In the genomic region with DNA sequence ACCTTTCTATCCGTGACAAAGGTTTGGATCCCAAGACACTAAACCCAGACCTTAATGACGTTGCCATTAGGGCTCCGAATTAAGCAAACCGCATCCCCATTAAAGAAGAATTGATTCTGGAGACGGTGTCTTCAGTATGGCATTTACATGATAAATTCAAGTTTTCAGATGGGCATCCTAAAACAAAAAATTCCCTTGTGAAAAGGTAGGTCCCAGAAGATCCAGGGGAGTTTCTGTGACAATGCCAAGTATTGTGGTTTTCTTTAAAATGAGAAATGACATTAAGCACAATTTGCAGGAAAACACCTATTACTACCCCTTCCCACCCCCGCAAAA, we compare ENCODE assay signal across 8 cellular contexts. TPM values are rescaled to one million over a fixed set of nuclear protein-coding genes. Genes with fewer than 3 reads are reported as not detected.
DNase-seq lines count a peak whose midpoint lies in the region; ATAC-seq, FAIRE-seq and TF ChIP-seq lines count a peak whose summit lies in the region.

No MANE protein-coding gene starts in this region.

- H3K79me2 ChIP-seq in GM12878 (ENCODE audit: control insufficient read depth, insufficient read depth, low read length), result peaks cover 39% of the 10 kb centered on the region

- peak overlapping the region; percentile 41; the same call in 1 of the 2 replicates for H3K4me3 ChIP-seq in GM12878
- H3K4me3 ChIP-seq in lower leg skin (ENCODE audit: low read depth, poor library complexity, severe bottlenecking), result peak overlapping the region; percentile 30
- H3K4me3 ChIP-seq in tibial artery, result peak overlapping the region; percentile 83 to 85

- H3K4me1 Mint-ChIP-seq in activated T-cell treated with anti-CD3 and anti-CD28 coated beads, Interleukin-2, amount 50 U/mL, for 4 hours (ENCODE audit: low read depth), result peaks cover 35% of the 10 kb centered on the region

- H3K4me2 ChIP-seq in GM12878 (ENCODE audit: control insufficient read depth, insufficient read depth), result peak overlapping the region; percentile 89

- no peaks in the 10 kb centered on the region for H3K36me3 ChIP-seq in GM12878 (ENCODE audit: control insufficient read depth in 2 of 2, insufficient read depth in 2 of 2, low read length in 1 of 2)
- H3K36me3 ChIP-seq in tibial artery, result peaks cover 0 to 6% (median 0%) of the 10 kb centered on the region in 3 donors

- no peaks in the 10 kb centered on the region for H3K9me3 Mint-ChIP-seq in activated T-cell treated with anti-CD3 and anti-CD28 coated beads, Interleukin-2, amount 50 U/mL, for 4 hours

- SMC1A ChIA-PET in GM12878 (lab: Charles Lee; ENCODE audit: uncharacterized antibody, unreplicated experiment), result interaction anchor here (0.6 to 3.9 kb wide), 4 partner anchors 13 to 124 kb away, joined by 3 to 43 read pairs (median 10); no protein-coding TSS in a partner anchor

- H3K27ac ChIP-seq in GM12878 (ENCODE audit: control insufficient read depth, insufficient read depth), result no peak overlapping the region
- H3K27ac ChIP-seq in tibial artery, result peak overlapping the region; percentile 91 to 97

- POLR2A ChIA-PET in GM12878 (lab: Charles Lee), result interaction anchor here (1.0 to 3.7 kb wide), 8 partner anchors 12 to 209 kb away, joined by 3 to 26 read pairs (median 8); partner anchors contain the start of genes ADAM17 and ITGB1BP1

- TF ChIP-seq RAD21 in GM12878 (IDR thresholded peaks at IDR 0.05; ENCODE audit: insufficient read depth, low read depth, low read length), result no peak

- H4K20me1 ChIP-seq in GM12878 (ENCODE audit: control insufficient read depth, insufficient read depth), result no peaks in the 10 kb centered on the region; the same call in 1 of the 2 replicates

- H3K4me1 ChIP-seq in GM12878 (ENCODE audit: control insufficient read depth, insufficient read depth, low read length), result peaks cover 3% of the 10 kb centered on the region; the same call in 1 of the 2 replicates
- peaks cover 0 to 53% (median 33%) of the 10 kb centered on the region in 4 donors for H3K4me1 ChIP-seq in tibial artery

- TF ChIP-seq CTCF in GM12878 (IDR thresholded peaks at IDR 0.05 in 2 of 3, conservative IDR thresholded peaks at IDR 0.05 in 1 of 3; ENCODE audit: control insufficient read depth in 2 of 3, extremely low read depth in 1 of 3, insufficient read depth in 1 of 3, low read depth in 3 of 3, low read length in 3 of 3) (no peak), lower leg skin (IDR thresholded peaks at IDR 0.05) (no peak), tibial artery (IDR thresholded peaks at IDR 0.05) (no peak)

- no peak for TF ChIP-seq EP300 in GM12878 (IDR thresholded peaks at IDR 0.05; ENCODE audit: borderline replicate concordance in 1 of 2, control insufficient read depth in 1 of 2, low read depth in 2 of 2, low read length in 2 of 2)

- in situ Hi-C loops in GM12878 (cut with MboI), result no loop called here

- WGBS in GM12878 (ENCODE audit: insufficient coverage, insufficient replicate concordance, low lambda C conversion rate, missing lambda C conversion rate), result 20% methylated on average over 6 of the region's 6 CpGs
- 12 to 15% methylated on average over 6 of the region's 6 CpGs for WGBS in lower leg skin, 2 donors

- H2AFZ ChIP-seq in GM12878 (ENCODE audit: control insufficient read depth, low read depth, low read length), result peak overlapping the region; percentile 75; the same call in 1 of the 2 replicates

- no peak overlapping the region for H3K9ac ChIP-seq in GM12878 (ENCODE audit: control insufficient read depth, insufficient read depth, low read length)

- H3K27me3 ChIP-seq in GM12878 (replicated peaks in 1 of 2; ENCODE audit: control insufficient read depth in 2 of 2, insufficient read depth in 2 of 2, low read length in 1 of 2) (no peaks in the 10 kb centered on the region), tibial artery (no peaks in the 10 kb centered on the region)

- H3K27me3 Mint-ChIP-seq in activated T-cell treated with anti-CD3 and anti-CD28 coated beads, Interleukin-2, amount 50 U/mL, for 4 hours (ENCODE audit: low read depth), result no peaks in the 10 kb centered on the region

- RAD21 ChIA-PET in GM12878 (lab: Charles Lee; ENCODE audit: unreplicated experiment), result interaction anchor here (0.6 to 2.9 kb wide), 9 partner anchors 11 to 137 kb away, joined by 3 to 19 read pairs (median 5); partner anchors contain the start of gene ADAM17

- peak overlapping the region; percentile 85 for H3K4me3 Mint-ChIP-seq in activated T-cell treated with anti-CD3 and anti-CD28 coated beads, Interleukin-2, amount 50 U/mL, for 4 hours

- no peak for FAIRE-seq in GM12878 (lab: Jason Lieb, UNC)

- H3K36me3 Mint-ChIP-seq in activated T-cell treated with anti-CD3 and anti-CD28 coated beads, Interleukin-2, amount 50 U/mL, for 4 hours (ENCODE audit: insufficient read depth), result peaks cover 35% of the 10 kb centered on the region

- intact Hi-C loops in GM12878 (cut with micrococcal nuclease; ENCODE audit: unreplicated experiment), result loop anchor here (2.0 kb wide), 1 partner anchor 25 kb away; no protein-coding TSS in a partner anchor
- intact Hi-C loops in lower leg skin (cut with DNase I; ENCODE audit: low total_unique reads), result no loop called here
- intact Hi-C loops in tibial artery (cut with DNase I; ENCODE audit: low total_unique reads), result loop anchor here (5.0 to 10.0 kb wide), 3 partner anchors 63 to 207 kb away; partner anchors contain the start of genes CPSF3 and ITGB1BP1

- DNase-seq in activated T-cell treated with anti-CD3 and anti-CD28 coated beads, Interleukin-2, amount 50 U/mL, for 4 hours, result no peak
- DNase-seq in activated T-cell treated with anti-CD3 and anti-CD28 coated beads for 4 hours, result no peak
- no peak for DNase-seq in GM12878 (ENCODE audit: low read depth, low spot score)
- DNase-seq in lower leg skin (ENCODE audit: low spot score in 2 of 2), result no peak
- no peak for DNase-seq in tibial artery
- no peak for DNase-seq in epidermal melanocyte (ENCODE audit: insufficient read length, low spot score)
- no peak for DNase-seq in activated gamma-delta T cell treated with Interleukin-2 at 50 U/mL for 16 hours
- no peak for DNase-seq in NOMO-1 treated with dmso at 0.1 percent for 144 hours (lab: John Stamatoyannopoulos, UW; ENCODE audit: unreplicated experiment)

- ATAC-seq in activated T-cell treated with anti-CD3 and anti-CD28 coated beads, Interleukin-2, amount 50 U/mL, for 4 hours, result no peak
- ATAC-seq in GM12878, result no peak

- no TSS peak for BruUV-seq in GM12878 (replicated peaks; lab: Mats Ljungman, UMichigan)

- TF ChIP-seq POLR2A in GM12878 (IDR thresholded peaks at IDR 0.05; ENCODE audit: low read depth, low read length) (no peak), lower leg skin (IDR thresholded peaks at IDR 0.05) (no peak)

- CTCF ChIA-PET in GM12878 (lab: Yijun Ruan, JAX), result interaction anchor here (1.4 to 2.6 kb wide), 2 partner anchors 12 to 44 kb away, joined by 6 to 10 read pairs; no protein-coding TSS in a partner anchor

- H3K9me3 ChIP-seq in GM12878 (replicated peaks; ENCODE audit: control insufficient read depth, insufficient read depth, low read length) (peaks cover 2% of the 10 kb centered on the region; the same call in 2 of the 3 replicates), tibial artery (no peaks in the 10 kb centered on the region)

TF ChIP-seq in GM12878, 131 proteins besides CTCF, POLR2A, EP300 and RAD21 (continues in another document):
- TF ChIP-seq TCF12 (IDR thresholded peaks at IDR 0.05; ENCODE audit: low read depth, low read length) (no peak), E4F1 (IDR thresholded peaks at IDR 0.05; ENCODE audit: borderline replicate concordance, partially characterized antibody) (no peak), ZNF622 (IDR thresholded peaks at IDR 0.05) (no peak)

RNA-seq across cellular contexts. Expression of gene YWHAQ, which starts 0.7 kb away (rescaled TPM):
- total RNA-seq in activated T-cell treated with anti-CD3 and anti-CD28 coated beads, Interleukin-2, amount 50 U/mL, for 4 hours, result 100 to 1,000 TPM; 641 to 717 (median 687) TPM
- 50.8 and 56.1 TPM in 2 replicates for total RNA-seq in GM12878 (2013; cell fraction: nucleolus; rRNA removed)
- total RNA-seq in GM12878 (2014; rRNA removed) (120 and 131 TPM in 2 replicates), GM12878 (2014; rRNA removed; fragmentation: Illumina TruSeq; extraction: Trizol) (191 and 196 TPM in 2 replicates), GM12878 (2021) (283 and 290 TPM in 2 replicates), lower leg skin (100 to 1,000 TPM in 3 of 4 donors, 10 to 100 TPM in 1; 85.6 to 159 (median 121) TPM)
- 105 TPM for polyA plus RNA-seq in GM12878 (2011; ENCODE audit: low read depth)
- polyA plus RNA-seq in GM12878 (2011; rRNA removed) (309 and 430 TPM in 2 replicates), GM12878 (2014; fragmentation: Illumina TruSeq; extraction: Trizol) (241 and 289 TPM in 2 replicates), GM12878 (2014; fragmentation: Nextera tagmentation; extraction: Ambion mirVana) (100 to 1,000 TPM in 1 of 2 experiments, 10 to 100 TPM in 1; 63.0 to 136 TPM), GM12878 (2014; rRNA removed) (178 and 197 TPM in 2 replicates), GM12878 (2016; fragmentation: Nextera tagmentation; extraction: Ambion mirVana) (100 to 1,000 TPM; 513 to 515 TPM)
- polyA plus RNA-seq in GM12878 (2011; cell fraction: cytosol; rRNA removed), result 158 and 161 TPM in 2 replicates
- polyA plus RNA-seq in GM12878 (2011; cell fraction: nucleus; rRNA removed), result 85.4 and 90.9 TPM in 2 replicates
- 160 and 183 TPM in 2 replicates for polyA plus RNA-seq in GM12878 (2012)
- 150 and 269 TPM in 2 replicates for polyA minus RNA-seq in GM12878 (2011; rRNA and poly(A)+ RNA removed)
- 127 and 130 TPM in 2 replicates for polyA minus RNA-seq in GM12878 (2011; cell fraction: cytosol; rRNA and poly(A)+ RNA removed)
- polyA minus RNA-seq in GM12878 (2011; cell fraction: nucleus; rRNA and poly(A)+ RNA removed), result 24.7 and 43.6 TPM in 2 replicates

Comparison
In these comparisons a context has a peak if more than half of its experiments do, and no peak if none do; other contexts are left out.
1. H3K4me3 ChIP-seq: peak in every context shown above with its lines; median percentile 84 in tibial artery; 41 in GM12878; 30 in lower leg skin.